In genomic region chr4:184440593-184441358, GRCh38 we compare ENCODE assay signal across 13 cellular contexts. TPM values are rescaled to one million over a fixed set of nuclear protein-coding genes. Genes with fewer than 3 reads are reported as not detected.
DNase-seq lines count a peak whose midpoint lies in the region; ATAC-seq and TF ChIP-seq lines count a peak whose summit lies in the region.
"Had no signal": no experiment of that assay in that cellular context is flagged by ENCODE, and none has a peak within 500 bp of the region (broad histone marks: within the 10 kb centered on the region; RNA-seq: fewer than 3 reads in every experiment).

No MANE protein-coding gene starts in this region.

- H3K9me3 Mint-ChIP-seq in H9 (no peaks in the 10 kb centered on the region), brain (no peaks in the 10 kb centered on the region), memory B cell (no peaks in the 10 kb centered on the region)

- H2AK5ac ChIP-seq in H9 (ENCODE audit: insufficient read length, low read length) = no peak overlapping the region

- H3K27ac Mint-ChIP-seq in H9 = peak overlapping the region in 2 of 3 experiments; percentile 49 to 69; a peak in 4 of 7 replicates
- H3K27ac Mint-ChIP-seq in brain = peak overlapping the region in 3 of 5 experiments; percentile 11 to 54 (median 32)
- peak overlapping the region; percentile 60 for H3K27ac Mint-ChIP-seq in memory B cell
- H3K27ac Mint-ChIP-seq: activated CD4-positive, alpha-beta T cell treated with anti-CD3 and anti-CD28 coated beads for 36 hours had no signal

- peaks cover 2% of the 10 kb centered on the region; the same call in 1 of the 2 replicates for H3K79me2 ChIP-seq in H9 (ENCODE audit: insufficient read depth, low read length)

- H4K20me1 ChIP-seq in H9 (ENCODE audit: control insufficient read depth, insufficient read depth, insufficient read length) = no peaks in the 10 kb centered on the region

- no peak overlapping the region for H4K91ac ChIP-seq in H9 (ENCODE audit: insufficient read length, low read depth, low read length)

- no peak overlapping the region for H3K9ac ChIP-seq in H9 (ENCODE audit: extremely low read depth, insufficient read length, low read length)
- H3K9ac ChIP-seq: BLaER1 had no signal

- H2AFZ ChIP-seq in H9 (ENCODE audit: low read length) = no peak overlapping the region

- H3K36me3 Mint-ChIP-seq in H9 (ENCODE audit: insufficient read depth in 1 of 3, low read depth in 3 of 3) (peaks cover 0 to 2% (median 0%) of the 10 kb centered on the region in 3 experiments; a peak in 2 of 7 replicates), brain (peaks cover 2% of the 10 kb centered on the region), memory B cell (peaks cover 7% of the 10 kb centered on the region)

- no peak for ATAC-seq in memory B cell (ENCODE audit: low read depth)
- no peak for ATAC-seq in omental fat pad (ENCODE audit: low FRiP score)
- ATAC-seq: activated CD4-positive, alpha-beta T cell treated with anti-CD3 and anti-CD28 coated beads for 36 hours had no signal

- no peak overlapping the region for H2BK120ac ChIP-seq in H9 (ENCODE audit: low read depth, low read length, poor library complexity, severe bottlenecking)

- H2BK12ac ChIP-seq in H9 (ENCODE audit: insufficient read length, low read depth, low read length) = no peak overlapping the region

- H2BK5ac ChIP-seq in H9 (ENCODE audit: insufficient read length, low read length) = no peak overlapping the region

- no peak overlapping the region for H3K18ac ChIP-seq in H9 (ENCODE audit: insufficient read length, low read depth, low read length)

- H3T11ph ChIP-seq in H9 (ENCODE audit: low read length) = no peak overlapping the region

- no peak overlapping the region for H3K4me2 ChIP-seq in H9 (ENCODE audit: insufficient read depth, insufficient read length, low read length)
- H3K4me2 ChIP-seq: BLaER1 had no signal

- H4K8ac ChIP-seq in H9 (replicated peaks; ENCODE audit: insufficient read length, low read depth, low read length) = no peak overlapping the region

- H3K23me2 ChIP-seq in H9 (ENCODE audit: insufficient read length, low read depth, low read length, poor library complexity, severe bottlenecking) = no peaks in the 10 kb centered on the region

- H3K4me3 Mint-ChIP-seq in H9 (no peak overlapping the region), brain (no peak overlapping the region), memory B cell (no peak overlapping the region)
- H3K4me3 Mint-ChIP-seq: activated CD4-positive, alpha-beta T cell treated with anti-CD3 and anti-CD28 coated beads for 36 hours had no signal

- H3K27ac ChIP-seq in H9 (ENCODE audit: insufficient read length, low read depth, low read length) (no peak overlapping the region), spleen (peak overlapping the region in 7 of 8 donors; percentile 9 to 75 (median 60))
- H3K27ac ChIP-seq: BLaER1 had no signal

- H3K4me1 ChIP-seq in H9 (ENCODE audit: insufficient read depth, low read length) (peaks cover 16% of the 10 kb centered on the region; the same call in 1 of the 2 replicates), spleen (peaks cover 52 to 100% (median 90%) of the 10 kb centered on the region in 6 donors)

- no peak overlapping the region for H3K4ac ChIP-seq in H9 (ENCODE audit: low read depth, low read length)

- H3K27me3 ChIP-seq in H9 (ENCODE audit: insufficient read depth, low read length) = no peaks in the 10 kb centered on the region
- H3K27me3 ChIP-seq in spleen (replicated peaks in 1 of 7) = no peaks in the 10 kb centered on the region
- H3K27me3 ChIP-seq: BLaER1 had no signal

- H3K4me3 ChIP-seq in spleen = no peak overlapping the region
- H3K4me3 ChIP-seq: BLaER1 had no signal

- no peak overlapping the region for H4K5ac ChIP-seq in H9 (ENCODE audit: insufficient read length, low read depth, low read length)

- WGBS in H9 (ENCODE audit: extremely low coverage, insufficient read length, low lambda C conversion rate) = no CpG with 5 or more reads among the region's 8 CpGs
- 89 to 94% (median 92%) methylated on average over 8 of the region's 8 CpGs for WGBS in spleen, 5 donors

- no peak overlapping the region for H3K56ac ChIP-seq in H9 (ENCODE audit: insufficient read length, low read depth, low read length)

- DNase-seq in H9 = no peak
- no peak for DNase-seq in memory B cell (ENCODE audit: low spot score in 2 of 2)
- no peak for DNase-seq in spleen
- DNase-seq in epidermal melanocyte (ENCODE audit: insufficient read length, low spot score) = no peak
- no peak for DNase-seq in omental fat pad (ENCODE audit: low spot score)
- DNase-seq in Kasumi-1 (lab: John Stamatoyannopoulos, UW) = no peak
- no peak for DNase-seq in NCI-H2196 treated with DMSO at 0.1 percent for 48 hours (lab: John Stamatoyannopoulos, UW; ENCODE audit: unreplicated experiment)
- DNase-seq: activated CD4-positive, alpha-beta T cell treated with anti-CD3 and anti-CD28 coated beads for 36 hours; KBM-7; NCI-H146; T-helper 2 cell had no signal

- no peak overlapping the region for H3K14ac ChIP-seq in H9 (ENCODE audit: insufficient read depth, low read length)

- intact Hi-C loops in spleen (cut with DNase I; ENCODE audit: low total_unique reads) = no loop called here

- no peak for TF ChIP-seq CTCF in H9 (conservative IDR thresholded peaks at IDR 0.05)
- no peak for TF ChIP-seq CTCF in brain (conservative IDR thresholded peaks at IDR 0.05)
- no peak for TF ChIP-seq CTCF in spleen (IDR thresholded peaks at IDR 0.05 in 8 of 11, conservative IDR thresholded peaks at IDR 0.05 in 3 of 11)
- TF ChIP-seq CTCF in omental fat pad (IDR thresholded peaks at IDR 0.05) = no peak

- H3K9me3 ChIP-seq in H9 (ENCODE audit: control insufficient read depth, low read depth, low read length) = no peaks in the 10 kb centered on the region
- no peaks in the 10 kb centered on the region for H3K9me3 ChIP-seq in spleen
- H3K9me3 ChIP-seq: BLaER1 had no signal

- no peaks in the 10 kb centered on the region for H3K27me3 Mint-ChIP-seq in H9 (ENCODE audit: low read depth)
- H3K27me3 Mint-ChIP-seq in brain = no peaks in the 10 kb centered on the region
- no peaks in the 10 kb centered on the region for H3K27me3 Mint-ChIP-seq in memory B cell
- H3K27me3 Mint-ChIP-seq: activated CD4-positive, alpha-beta T cell treated with anti-CD3 and anti-CD28 coated beads for 36 hours had no signal

- no peak overlapping the region for H2BK20ac ChIP-seq in H9 (ENCODE audit: low read depth, low read length, poor library complexity, severe bottlenecking)

- TF ChIP-seq POLR2A in spleen (IDR thresholded peaks at IDR 0.05) = no peak

- H2BK15ac ChIP-seq in H9 (ENCODE audit: low read depth, low read length) = no peak overlapping the region

- no peak overlapping the region for H3K23ac ChIP-seq in H9 (ENCODE audit: insufficient read length, low read depth, low read length)

- peaks cover 1% of the 10 kb centered on the region for H3K79me1 ChIP-seq in H9 (ENCODE audit: insufficient read depth, low read depth, low read length, poor library complexity, severe bottlenecking)

- peaks cover 54 to 58% of the 10 kb centered on the region in 2 experiments for H3K4me1 Mint-ChIP-seq in H9
- peaks cover 37% of the 10 kb centered on the region for H3K4me1 Mint-ChIP-seq in brain
- H3K4me1 Mint-ChIP-seq in memory B cell = peaks cover 61% of the 10 kb centered on the region

- H3K36me3 ChIP-seq in spleen = peaks cover 0 to 6% (median 0%) of the 10 kb centered on the region in 6 donors

RNA-seq across cellular contexts. Expression of gene IRF2, which starts 33.6 kb away (rescaled TPM):
- 13.3 and 13.5 TPM in 2 replicates for total RNA-seq in H9 (2021)
- polyA plus RNA-seq in brain (ENCODE audit: insufficient read depth, low read depth, low replicate concordance) = 18.5 TPM
- 100 to 1,000 TPM in 1 of 7 donors, 10 to 100 TPM in 6; 83.2 to 101 (median 90.1) TPM for total RNA-seq in spleen
- 10 to 100 TPM; 27.1 to 44.5 (median 42.4) TPM for polyA plus RNA-seq in spleen
- 10 to 100 TPM; 16.9 to 53.1 (median 28.9) TPM for total RNA-seq in omental fat pad
